In the genomic region with DNA sequence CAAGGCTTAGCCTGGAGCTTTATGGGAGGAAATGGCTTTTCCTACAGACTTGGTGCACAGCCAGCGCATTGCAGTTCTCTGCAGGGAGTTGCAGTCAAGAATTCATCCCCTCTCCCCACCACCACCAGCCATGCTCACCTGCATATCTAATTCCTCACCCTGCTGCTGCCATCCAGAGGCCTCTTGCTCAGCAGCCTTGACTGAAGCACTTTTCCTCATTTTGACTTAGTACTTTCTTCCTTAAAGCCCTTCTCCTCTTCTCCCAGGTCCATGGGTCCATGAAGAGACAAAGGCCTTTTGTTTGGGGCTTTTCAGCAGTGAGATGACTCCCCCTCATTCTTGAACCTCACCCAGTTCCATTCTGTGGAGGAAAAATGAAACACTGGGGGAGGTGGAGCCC, we compare ENCODE assay signal across 2 cellular contexts.
A peak's percentile ranks its signal among the peaks of the same experiment; 100 is the strongest.
TF ChIP-seq lines count a peak whose summit lies in the region.

No MANE protein-coding gene starts in this region.

TF ChIP-seq in A549, 52 proteins besides CTCF, POLR2A, EP300 and RAD21 (continued from another document):
- TF ChIP-seq HDAC2 (IDR thresholded peaks at IDR 0.05) (no peak), PHF8 (IDR thresholded peaks at IDR 0.05; ENCODE audit: borderline replicate concordance, low read depth) (no peak), CHD4 (IDR thresholded peaks at IDR 0.05; ENCODE audit: borderline replicate concordance) (no peak), HOXB5 (CRISPR knock-in tag; IDR thresholded peaks at IDR 0.05) (no peak), EHF (CRISPR knock-in tag; IDR thresholded peaks at IDR 0.05) (no peak), JUNB (IDR thresholded peaks at IDR 0.05) (no peak), BCL3 (IDR thresholded peaks at IDR 0.05) (no peak), TP53 (CRISPR knock-in tag; IDR thresholded peaks at IDR 0.05) (no peak), RARB (CRISPR knock-in tag; IDR thresholded peaks at IDR 0.05) (no peak), RCOR1 (IDR thresholded peaks at IDR 0.05; ENCODE audit: low read depth, low read length) (no peak), HMGXB4 (CRISPR knock-in tag; IDR thresholded peaks at IDR 0.05; ENCODE audit: borderline replicate concordance) (no peak), RNF2 (IDR thresholded peaks at IDR 0.05; ENCODE audit: borderline replicate concordance, low read depth) (no peak), MAX (IDR thresholded peaks at IDR 0.05) (no peak), BHLHE40 (IDR thresholded peaks at IDR 0.05; ENCODE audit: low read depth, low read length) (no peak), SREBF2 (IDR thresholded peaks at IDR 0.05) (no peak), CBX8 (IDR thresholded peaks at IDR 0.05) (no peak)

TF ChIP-seq in WTC11, 78 proteins besides CTCF, POLR2A, EP300 and RAD21 (continued from another document):
- TF ChIP-seq SP1 (CRISPR knock-in tag; conservative IDR thresholded peaks at IDR 0.05) (peak; percentile 22; the same call in 1 of the 2 replicates), NR2C2 (CRISPR knock-in tag; IDR thresholded peaks at IDR 0.05) (no peak), ZNF423 (CRISPR knock-in tag; IDR thresholded peaks at IDR 0.05) (0 out of 2 replicates have a peak, but pooled peaks have one; percentile 6), ETV6 (CRISPR knock-in tag; IDR thresholded peaks at IDR 0.05) (0 out of 2 replicates have a peak, but pooled peaks have one; percentile 22), FOXK1 (CRISPR knock-in tag; IDR thresholded peaks at IDR 0.05) (no peak), JUN (CRISPR knock-in tag; IDR thresholded peaks at IDR 0.05) (no peak), PRDM15 (CRISPR knock-in tag; IDR thresholded peaks at IDR 0.05) (no peak), STAT6 (CRISPR knock-in tag; conservative IDR thresholded peaks at IDR 0.05; ENCODE audit: low read depth) (no peak), ZNF121 (CRISPR knock-in tag; IDR thresholded peaks at IDR 0.05) (no peak), PREB (CRISPR knock-in tag; IDR thresholded peaks at IDR 0.05; ENCODE audit: borderline replicate concordance) (no peak), SOX15 (CRISPR knock-in tag; IDR thresholded peaks at IDR 0.05) (no peak), NR3C1 (CRISPR knock-in tag; conservative IDR thresholded peaks at IDR 0.05; ENCODE audit: low read depth) (no peak), FOXP1 (CRISPR knock-in tag; IDR thresholded peaks at IDR 0.05; ENCODE audit: borderline replicate concordance) (no peak), CDX4 (CRISPR knock-in tag; IDR thresholded peaks at IDR 0.05; ENCODE audit: borderline replicate concordance) (no peak), GTF2I (CRISPR knock-in tag; conservative IDR thresholded peaks at IDR 0.05) (no peak)
